10 cellular contexts compared by ENCODE assay signal in the genomic region with DNA sequence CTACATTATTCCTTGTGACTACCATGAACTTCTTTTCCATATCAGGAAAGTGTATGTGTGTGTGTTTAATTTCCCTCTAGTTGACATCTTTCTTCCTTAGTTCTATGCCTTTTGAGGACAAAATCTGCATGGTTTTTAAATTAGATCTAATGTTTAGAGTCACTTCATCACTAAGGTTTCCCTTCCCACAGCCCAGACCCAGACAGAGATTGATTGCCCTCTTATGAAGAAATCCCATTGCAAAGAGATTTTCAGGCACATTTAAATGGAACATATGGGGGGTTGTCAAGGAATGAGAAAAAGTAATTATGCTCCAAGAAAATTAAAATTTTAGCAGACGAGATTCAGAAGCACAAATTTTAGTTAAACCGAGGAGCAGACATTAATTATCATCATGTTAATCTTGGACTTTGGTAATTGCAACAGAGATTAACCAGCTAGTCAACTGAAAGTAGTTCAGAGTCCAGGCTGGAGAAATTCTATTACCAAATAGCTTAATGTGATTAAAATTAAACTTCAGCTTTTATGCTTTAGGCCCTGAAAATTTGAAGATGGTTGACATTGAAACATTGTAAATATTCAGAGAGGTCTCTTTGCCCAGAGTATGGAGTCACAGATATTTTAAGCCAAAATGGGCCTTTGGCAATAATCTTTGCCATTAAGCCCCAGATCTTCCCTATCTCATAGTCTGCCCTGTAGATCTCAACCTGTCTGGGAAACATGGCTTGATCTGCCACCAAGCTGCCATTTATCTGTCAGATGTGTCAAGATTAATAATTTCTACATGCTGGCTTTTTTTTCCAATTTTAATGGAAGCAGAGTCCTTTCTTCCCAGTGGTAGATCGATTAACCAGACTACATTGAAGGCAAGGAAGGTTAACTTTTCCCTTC.
"Had no signal": no experiment of that assay in that cellular context is flagged by ENCODE, and none has a peak within 500 bp of the region (broad histone marks: within the 10 kb centered on the region; RNA-seq: fewer than 3 reads in every experiment).

No MANE protein-coding gene starts in this region.

- DNase-seq: H9, HFFc6, IMR-90, KG1 had no signal

- FAIRE-seq: H1, H54, K562 had no signal

- H2AFZ ChIP-seq: GM23338 had no signal

- ATAC-seq: GM23338, HCT116, K562 had no signal

- H3K4me3 ChIP-seq: GM23338, K562 had no signal

- H3K4me2 ChIP-seq: GM23338 had no signal

- H3K27ac ChIP-seq: HL-60 had no signal
